ENCODE assay signal across 18 cellular contexts in genomic region chrX:18964026-18964425, GRCh38. TPM values are rescaled to one million over a fixed set of nuclear protein-coding genes. Genes with fewer than 3 reads are reported as not detected.
A peak's percentile ranks its signal among the peaks of the same experiment; 100 is the strongest.
DNase-seq lines count a peak whose midpoint lies in the region; ATAC-seq, FAIRE-seq and TF ChIP-seq lines count a peak whose summit lies in the region.
"Had no signal": no experiment of that assay in that cellular context is flagged by ENCODE, and none has a peak within 500 bp of the region (broad histone marks: within the 10 kb centered on the region; RNA-seq: fewer than 3 reads in every experiment).

No MANE protein-coding gene starts in this region.

- peak overlapping the region in 1 of 3 experiments; percentile 26 for H3K4me3 ChIP-seq in keratinocyte (ENCODE audit: control insufficient read depth in 2 of 3, extremely low read depth in 1 of 3, insufficient read depth in 2 of 3, low read depth in 1 of 3, low read length in 3 of 3)
- no peak overlapping the region for H3K4me3 ChIP-seq in transverse colon
- H3K4me3 ChIP-seq: A549, GM12878, GM23338, Peyer's patch had no signal

- peaks cover 11% of the 10 kb centered on the region for H3K4me1 Mint-ChIP-seq in activated naive CD8-positive, alpha-beta T cell treated with anti-CD3 and anti-CD28 coated beads, Interleukin-2, amount 10 ng/mL, durations not matched to agents 7 days and 5 days
- H3K4me1 Mint-ChIP-seq in activated naive CD8-positive, alpha-beta T cell treated with anti-CD3 and anti-CD28 coated beads, Interleukin-2, amount 50 U/mL, for 24 hours, result peaks cover 13% of the 10 kb centered on the region
- peaks cover 24% of the 10 kb centered on the region for H3K4me1 Mint-ChIP-seq in activated T-helper 17 cell treated with anti-CD3 and anti-CD28 coated beads, Interleukin-2, amount 50 U/mL, for 72 hours

- H3K79me2 ChIP-seq in keratinocyte (ENCODE audit: control insufficient read depth, insufficient read depth, low read length), result peaks cover 9% of the 10 kb centered on the region

- H2AFZ ChIP-seq in keratinocyte (ENCODE audit: control insufficient read depth, low read length), result peak overlapping the region; percentile 20
- H2AFZ ChIP-seq: GM23338 had no signal

- in situ Hi-C loops in transverse colon (cut with MboI; ENCODE audit: low pct_ligation_motif_present in 1 of 4, low pct_unique_long_range_greater_than_20kb in 1 of 4, low sequenced_read_pairs in 3 of 4), result no loop called here

- DNase-seq in activated naive CD8-positive, alpha-beta T cell treated with anti-CD3 and anti-CD28 coated beads, Interleukin-2, amount 10 ng/mL, durations not matched to agents 7 days and 5 days, result no peak
- no peak for DNase-seq in activated naive CD8-positive, alpha-beta T cell treated with anti-CD3 and anti-CD28 coated beads, Interleukin-2, amount 50 U/mL, for 24 hours
- DNase-seq in keratinocyte (ENCODE audit: low read depth, low spot score) (no peak), transverse colon (peak; percentile 10), retina (no peak)
- DNase-seq: NCI-H1092, NCI-H2107, NCI-H446, Peyer's patch, SHP77 had no signal

- H3K27ac ChIP-seq in keratinocyte (ENCODE audit: control insufficient read depth, insufficient read depth, low read length) (no peak overlapping the region), transverse colon (no peak overlapping the region)
- H3K27ac ChIP-seq: A549, C4-2B, Peyer's patch had no signal

- H3K9me3 ChIP-seq in keratinocyte (ENCODE audit: control insufficient read depth, low read depth, low read length), result no peaks in the 10 kb centered on the region
- no peaks in the 10 kb centered on the region for H3K9me3 ChIP-seq in transverse colon
- H3K9me3 ChIP-seq: A549, Peyer's patch had no signal

- no peaks in the 10 kb centered on the region for H4K20me1 ChIP-seq in keratinocyte (ENCODE audit: control insufficient read depth, extremely low read depth, insufficient read depth, low read length)

- H3K4me2 ChIP-seq in keratinocyte (ENCODE audit: control insufficient read depth, extremely low read depth, insufficient read depth, low read depth, low read length), result peak overlapping the region; percentile 57
- H3K4me2 ChIP-seq: A549, GM23338 had no signal

- no peak for TF ChIP-seq EP300 in transverse colon (IDR thresholded peaks at IDR 0.05; ENCODE audit: low read depth)

- TF ChIP-seq POLR2A in transverse colon (IDR thresholded peaks at IDR 0.05), result no peak

- H3K36me3 ChIP-seq in keratinocyte (ENCODE audit: control insufficient read depth in 2 of 2, extremely low read depth in 1 of 2, insufficient read depth in 2 of 2, low read length in 2 of 2), result no peaks in the 10 kb centered on the region
- H3K36me3 ChIP-seq in transverse colon, result no peaks in the 10 kb centered on the region
- H3K36me3 ChIP-seq: Peyer's patch had no signal

- POLR2A ChIA-PET in activated naive CD8-positive, alpha-beta T cell treated with anti-CD3 and anti-CD28 coated beads, Interleukin-2, amount 10 ng/mL, durations not matched to agents 7 days and 5 days (lab: Charles Lee), result no interaction called here

- intact Hi-C loops in transverse colon (cut with DNase I; ENCODE audit: low total_unique reads), result no loop called here

- H3K27me3 Mint-ChIP-seq in activated naive CD8-positive, alpha-beta T cell treated with anti-CD3 and anti-CD28 coated beads, Interleukin-2, amount 10 ng/mL, durations not matched to agents 7 days and 5 days, result no peaks in the 10 kb centered on the region
- H3K27me3 Mint-ChIP-seq in activated naive CD8-positive, alpha-beta T cell treated with anti-CD3 and anti-CD28 coated beads, Interleukin-2, amount 50 U/mL, for 24 hours, result no peaks in the 10 kb centered on the region
- H3K27me3 Mint-ChIP-seq in activated T-helper 17 cell treated with anti-CD3 and anti-CD28 coated beads, Interleukin-2, amount 50 U/mL, for 72 hours, result no peaks in the 10 kb centered on the region

- H3K27me3 ChIP-seq in keratinocyte (ENCODE audit: control insufficient read depth, extremely low read depth, insufficient read depth, low read length), result no peaks in the 10 kb centered on the region
- no peaks in the 10 kb centered on the region for H3K27me3 ChIP-seq in transverse colon
- H3K27me3 ChIP-seq: Peyer's patch had no signal

- no peak for ATAC-seq in activated naive CD8-positive, alpha-beta T cell treated with anti-CD3 and anti-CD28 coated beads, Interleukin-2, amount 10 ng/mL, durations not matched to agents 7 days and 5 days (ENCODE audit: low read depth)
- ATAC-seq in activated naive CD8-positive, alpha-beta T cell treated with anti-CD3 and anti-CD28 coated beads, Interleukin-2, amount 50 U/mL, for 24 hours, result no peak
- ATAC-seq in activated T-helper 17 cell treated with anti-CD3 and anti-CD28 coated beads, Interleukin-2, amount 50 U/mL, for 72 hours (replicated peaks), result no peak
- ATAC-seq in HG03159 (IDR thresholded peaks at IDR 0.05; ENCODE audit: unreplicated experiment) (no peak), GM19351 (IDR thresholded peaks at IDR 0.05; ENCODE audit: unreplicated experiment) (no peak)
- ATAC-seq: A549, GM12878, GM23338 had no signal

- peaks cover 28% of the 10 kb centered on the region for H3K4me1 ChIP-seq in keratinocyte (ENCODE audit: control insufficient read depth, extremely low read depth, insufficient read depth, low read length)
- H3K4me1 ChIP-seq in transverse colon, result no peaks in the 10 kb centered on the region
- H3K4me1 ChIP-seq: A549, Peyer's patch had no signal

- no peak overlapping the region for H3K4me3 Mint-ChIP-seq in activated naive CD8-positive, alpha-beta T cell treated with anti-CD3 and anti-CD28 coated beads, Interleukin-2, amount 10 ng/mL, durations not matched to agents 7 days and 5 days
- H3K4me3 Mint-ChIP-seq in activated naive CD8-positive, alpha-beta T cell treated with anti-CD3 and anti-CD28 coated beads, Interleukin-2, amount 50 U/mL, for 24 hours, result no peak overlapping the region
- no peak overlapping the region for H3K4me3 Mint-ChIP-seq in activated T-helper 17 cell treated with anti-CD3 and anti-CD28 coated beads, Interleukin-2, amount 50 U/mL, for 72 hours
- H3K4me3 Mint-ChIP-seq: GM23338 had no signal

- peak overlapping the region; percentile 14 for H3K27ac Mint-ChIP-seq in activated naive CD8-positive, alpha-beta T cell treated with anti-CD3 and anti-CD28 coated beads, Interleukin-2, amount 10 ng/mL, durations not matched to agents 7 days and 5 days
- H3K27ac Mint-ChIP-seq in activated naive CD8-positive, alpha-beta T cell treated with anti-CD3 and anti-CD28 coated beads, Interleukin-2, amount 50 U/mL, for 24 hours, result no peak overlapping the region
- H3K27ac Mint-ChIP-seq in activated T-helper 17 cell treated with anti-CD3 and anti-CD28 coated beads, Interleukin-2, amount 50 U/mL, for 72 hours, result peak overlapping the region; percentile 41
- H3K27ac Mint-ChIP-seq: GM23338 had no signal

- peak; percentile 26 for FAIRE-seq in keratinocyte (lab: Jason Lieb, UNC)
- FAIRE-seq: GM12878, HTR-8/SVneo had no signal

- H3K9me3 Mint-ChIP-seq in activated naive CD8-positive, alpha-beta T cell treated with anti-CD3 and anti-CD28 coated beads, Interleukin-2, amount 10 ng/mL, durations not matched to agents 7 days and 5 days, result no peaks in the 10 kb centered on the region
- H3K9me3 Mint-ChIP-seq in activated naive CD8-positive, alpha-beta T cell treated with anti-CD3 and anti-CD28 coated beads, Interleukin-2, amount 50 U/mL, for 24 hours, result no peaks in the 10 kb centered on the region
- no peaks in the 10 kb centered on the region for H3K9me3 Mint-ChIP-seq in activated T-helper 17 cell treated with anti-CD3 and anti-CD28 coated beads, Interleukin-2, amount 50 U/mL, for 72 hours
- H3K9me3 Mint-ChIP-seq: GM23338 had no signal

- no peak overlapping the region for H3K9ac ChIP-seq in keratinocyte (ENCODE audit: control insufficient read depth, extremely low read depth, insufficient read depth, low read length)

- dilution Hi-C loops in keratinocyte (cut with MboI; ENCODE audit: extremely low pct_ligation_motif_present, low sequenced_read_pairs), result no loop called here

- no peaks in the 10 kb centered on the region for H3K9me1 ChIP-seq in keratinocyte (ENCODE audit: control insufficient read depth, extremely low read depth, insufficient read depth, low read length)

- 62% methylated on average over 4 of the region's 4 CpGs; no CpG with 5 or more reads in 1 of the 2 donors for WGBS in transverse colon (ENCODE audit: low coverage in 1 of 2), 2 donors

- TF ChIP-seq CTCF in keratinocyte (optimal IDR thresholded peaks at IDR 0.05 in 1 of 3, IDR thresholded peaks at IDR 0.05 in 1 of 3, conservative IDR thresholded peaks at IDR 0.05 in 1 of 3; ENCODE audit: extremely low read depth in 1 of 3, insufficient read depth in 2 of 3, low read length in 3 of 3), result no peak
- TF ChIP-seq CTCF in transverse colon (IDR thresholded peaks at IDR 0.05), result no peak

- H3K36me3 Mint-ChIP-seq in activated naive CD8-positive, alpha-beta T cell treated with anti-CD3 and anti-CD28 coated beads, Interleukin-2, amount 10 ng/mL, durations not matched to agents 7 days and 5 days, result no peaks in the 10 kb centered on the region
- no peaks in the 10 kb centered on the region for H3K36me3 Mint-ChIP-seq in activated naive CD8-positive, alpha-beta T cell treated with anti-CD3 and anti-CD28 coated beads, Interleukin-2, amount 50 U/mL, for 24 hours (ENCODE audit: low read depth)
- H3K36me3 Mint-ChIP-seq in activated T-helper 17 cell treated with anti-CD3 and anti-CD28 coated beads, Interleukin-2, amount 50 U/mL, for 72 hours (ENCODE audit: low read depth), result no peaks in the 10 kb centered on the region

RNA-seq across cellular contexts. Expression of gene PHKA2, which starts 19.9 kb away (rescaled TPM):
- 10 to 100 TPM; 31.0 to 32.7 TPM for total RNA-seq in activated naive CD8-positive, alpha-beta T cell treated with anti-CD3 and anti-CD28 coated beads, Interleukin-2, amount 10 ng/mL, durations not matched to agents 7 days and 5 days
- total RNA-seq in activated T-helper 17 cell treated with anti-CD3 and anti-CD28 coated beads, Interleukin-2, amount 50 U/mL, for 72 hours, result 10 to 100 TPM; 22.0 to 30.2 TPM
- polyA plus RNA-seq in keratinocyte, result 14.1 to 17.2 TPM (median 15.2 TPM) in 3 replicates
- polyA plus RNA-seq in keratinocyte (2011; ENCODE audit: low read depth), result 3.1 TPM
- 4.5 and 5.3 TPM in 2 replicates for polyA plus RNA-seq in keratinocyte (2011; cell fraction: cytosol; rRNA removed)
- polyA plus RNA-seq in keratinocyte (2011; cell fraction: nucleus; rRNA removed), result 63.0 and 78.3 TPM in 2 replicates
- polyA plus RNA-seq in keratinocyte (2012; ENCODE audit: low replicate concordance), result 8.3 and 10.8 TPM in 2 replicates
- polyA minus RNA-seq in keratinocyte, result 24.4 to 45.6 TPM (median 25.6 TPM) in 3 replicates
- 10.4 TPM for polyA minus RNA-seq in keratinocyte (2011; cell fraction: cytosol; rRNA and poly(A)+ RNA removed)
- polyA minus RNA-seq in keratinocyte (2011; cell fraction: nucleus; rRNA and poly(A)+ RNA removed), result 30.7 and 40.1 TPM in 2 replicates
- total RNA-seq in transverse colon, result 10 to 100 TPM; 23.8 to 46.4 (median 30.4) TPM
